ENCODE assay signal across 8 cellular contexts in genomic region chr9:92293452-92294296, GRCh38. TPM values are rescaled to one million over a fixed set of nuclear protein-coding genes. Genes with fewer than 3 reads are reported as not detected.
DNase-seq lines count a peak whose midpoint lies in the region; ATAC-seq and TF ChIP-seq lines count a peak whose summit lies in the region.

TSS of gene IARS1 (minus strand) at chr9:92293697. CDS start at chr9:92289419, 4,278 bp downstream.

- peak within 1 kb of the TSS; percentile 98 for H3K9ac ChIP-seq in SK-N-MC (ENCODE audit: insufficient read length)

- H3K4me3 ChIP-seq in NB4 (ENCODE audit: low read depth, low read length) = peak within 1 kb of the TSS; percentile 98
- peak within 1 kb of the TSS; percentile 83 for H3K4me3 ChIP-seq in SK-N-MC
- H3K4me3 ChIP-seq in gastroesophageal sphincter = peak within 1 kb of the TSS; percentile 60 to 93
- H3K4me3 ChIP-seq in neutrophil (ENCODE audit: low read depth in 1 of 2, low read length in 1 of 2) = peak within 1 kb of the TSS; percentile 69

- H3K27ac ChIP-seq in SK-N-MC (peak within 1 kb of the TSS; percentile 94), gastroesophageal sphincter (peak within 1 kb of the TSS; percentile 57 to 85 (median 78)), neutrophil (peak within 1 kb of the TSS; percentile 57), substantia nigra (ENCODE audit: low read depth, low read length, poor library complexity, severe bottlenecking) (peak within 1 kb of the TSS; percentile 59)

- H3K27me3 Mint-ChIP-seq in activated naive CD4-positive, alpha-beta T cell treated with anti-CD3 and anti-CD28 coated beads, Interleukin-2, amount 10 ng/mL, durations not matched to agents 7 days and 5 days = peaks cover 4% of the 10 kb centered on the region

- CTCF ChIA-PET in GM10248 (lab: Yijun Ruan, JAX) = interaction anchor here (2.1 kb wide), 1 partner anchor 33 kb away, joined by 4 read pairs; no protein-coding TSS in a partner anchor
- CTCF ChIA-PET in activated naive CD4-positive, alpha-beta T cell treated with anti-CD3 and anti-CD28 coated beads, Interleukin-2, amount 10 ng/mL, durations not matched to agents 7 days and 5 days (lab: Charles Lee) = no interaction called here

- TF ChIP-seq CTCF in GM10248 (IDR thresholded peaks at IDR 0.05; ENCODE audit: control extremely low read depth, extremely low read depth, low read depth, missing control alignments) (peak; percentile 48), NB4 (IDR thresholded peaks at IDR 0.05; ENCODE audit: low read depth, low read length) (peak; percentile 16), gastroesophageal sphincter (IDR thresholded peaks at IDR 0.05) (peak in 3 of 4 experiments; percentile 16 to 63 (median 39)), neutrophil (IDR thresholded peaks at IDR 0.05) (peak; percentile 35)

- peak within 1 kb of the TSS; percentile 97 for H3K4me3 Mint-ChIP-seq in activated naive CD4-positive, alpha-beta T cell treated with anti-CD3 and anti-CD28 coated beads, Interleukin-2, amount 10 ng/mL, durations not matched to agents 7 days and 5 days

- peaks cover 70% of the 10 kb centered on the region for H3K4me1 Mint-ChIP-seq in activated naive CD4-positive, alpha-beta T cell treated with anti-CD3 and anti-CD28 coated beads, Interleukin-2, amount 10 ng/mL, durations not matched to agents 7 days and 5 days

- H3K36me3 ChIP-seq in SK-N-MC (ENCODE audit: insufficient read depth, low read length) (peaks cover 64% of the 10 kb centered on the region), gastroesophageal sphincter (peaks cover 4 to 26% of the 10 kb centered on the region in 2 donors), neutrophil (peaks cover 9% of the 10 kb centered on the region)

- peak within 1 kb of the TSS; percentile 97 for H3K27ac Mint-ChIP-seq in activated naive CD4-positive, alpha-beta T cell treated with anti-CD3 and anti-CD28 coated beads, Interleukin-2, amount 10 ng/mL, durations not matched to agents 7 days and 5 days

- peak; percentile 93 for ATAC-seq in HG02571 (IDR thresholded peaks at IDR 0.05; ENCODE audit: unreplicated experiment)
- peak; percentile 100 for ATAC-seq in gastroesophageal sphincter

- no peaks in the 10 kb centered on the region for H3K9me3 Mint-ChIP-seq in activated naive CD4-positive, alpha-beta T cell treated with anti-CD3 and anti-CD28 coated beads, Interleukin-2, amount 10 ng/mL, durations not matched to agents 7 days and 5 days

- H3K27me3 ChIP-seq in gastroesophageal sphincter = no peaks in the 10 kb centered on the region
- no peaks in the 10 kb centered on the region for H3K27me3 ChIP-seq in neutrophil

- no peak for TF ChIP-seq EP300 in gastroesophageal sphincter (IDR thresholded peaks at IDR 0.05)

- H3K9me3 ChIP-seq in SK-N-MC (ENCODE audit: low read depth, low read length) (no peaks in the 10 kb centered on the region), gastroesophageal sphincter (no peaks in the 10 kb centered on the region), neutrophil (no peaks in the 10 kb centered on the region)

- WGBS in gastroesophageal sphincter (ENCODE audit: low coverage in 1 of 2), 2 donors = 0 to 1% methylated on average over 24 to 61 of the region's 63 CpGs

- DNase-seq in GM10248 (ENCODE audit: extremely low spot score) (peak; percentile 98), NB4 (ENCODE audit: low read depth) (peak; percentile 99), SK-N-MC (ENCODE audit: low read depth, low spot score) (peak; percentile 94), substantia nigra (lab: John Stamatoyannopoulos, UW) (peak; percentile 75 to 100 (median 96))
- peak; percentile 100 for DNase-seq in activated naive CD4-positive, alpha-beta T cell treated with anti-CD3 and anti-CD28 coated beads, Interleukin-2, amount 10 ng/mL, durations not matched to agents 7 days and 5 days

- POLR2A ChIA-PET in GM10248 (lab: Yijun Ruan, JAX) = no interaction called here

- TF ChIP-seq POLR2A in NB4 (IDR thresholded peaks at IDR 0.05; ENCODE audit: extremely low read depth, insufficient read length) = peak; percentile 90
- peak; percentile 47 to 61 for TF ChIP-seq POLR2A in gastroesophageal sphincter (IDR thresholded peaks at IDR 0.05)

- H3K4me1 ChIP-seq in gastroesophageal sphincter (peaks cover 6 to 31% (median 10%) of the 10 kb centered on the region in 3 donors), neutrophil (ENCODE audit: control insufficient read depth in 1 of 2, insufficient read depth in 1 of 2, low read depth in 1 of 2, low read length in 1 of 2) (peaks cover 17 to 21% of the 10 kb centered on the region in 2 experiments)

- H3K36me3 Mint-ChIP-seq in activated naive CD4-positive, alpha-beta T cell treated with anti-CD3 and anti-CD28 coated beads, Interleukin-2, amount 10 ng/mL, durations not matched to agents 7 days and 5 days = peaks cover 45% of the 10 kb centered on the region

RNA-seq across cellular contexts. Expression of gene IARS1, which starts in this region (rescaled TPM):
- 10 to 100 TPM; 56.6 to 78.8 (median 75.0) TPM for total RNA-seq in gastroesophageal sphincter

Comparison
In these comparisons a context has a peak if more than half of its experiments do, and no peak if none do; other contexts are left out.
1. Peak in every context shown above with its lines: DNase-seq, ATAC-seq, H3K4me3 ChIP-seq and H3K27ac ChIP-seq.